ENCODE assay signal across 8 cellular contexts in the genomic region with DNA sequence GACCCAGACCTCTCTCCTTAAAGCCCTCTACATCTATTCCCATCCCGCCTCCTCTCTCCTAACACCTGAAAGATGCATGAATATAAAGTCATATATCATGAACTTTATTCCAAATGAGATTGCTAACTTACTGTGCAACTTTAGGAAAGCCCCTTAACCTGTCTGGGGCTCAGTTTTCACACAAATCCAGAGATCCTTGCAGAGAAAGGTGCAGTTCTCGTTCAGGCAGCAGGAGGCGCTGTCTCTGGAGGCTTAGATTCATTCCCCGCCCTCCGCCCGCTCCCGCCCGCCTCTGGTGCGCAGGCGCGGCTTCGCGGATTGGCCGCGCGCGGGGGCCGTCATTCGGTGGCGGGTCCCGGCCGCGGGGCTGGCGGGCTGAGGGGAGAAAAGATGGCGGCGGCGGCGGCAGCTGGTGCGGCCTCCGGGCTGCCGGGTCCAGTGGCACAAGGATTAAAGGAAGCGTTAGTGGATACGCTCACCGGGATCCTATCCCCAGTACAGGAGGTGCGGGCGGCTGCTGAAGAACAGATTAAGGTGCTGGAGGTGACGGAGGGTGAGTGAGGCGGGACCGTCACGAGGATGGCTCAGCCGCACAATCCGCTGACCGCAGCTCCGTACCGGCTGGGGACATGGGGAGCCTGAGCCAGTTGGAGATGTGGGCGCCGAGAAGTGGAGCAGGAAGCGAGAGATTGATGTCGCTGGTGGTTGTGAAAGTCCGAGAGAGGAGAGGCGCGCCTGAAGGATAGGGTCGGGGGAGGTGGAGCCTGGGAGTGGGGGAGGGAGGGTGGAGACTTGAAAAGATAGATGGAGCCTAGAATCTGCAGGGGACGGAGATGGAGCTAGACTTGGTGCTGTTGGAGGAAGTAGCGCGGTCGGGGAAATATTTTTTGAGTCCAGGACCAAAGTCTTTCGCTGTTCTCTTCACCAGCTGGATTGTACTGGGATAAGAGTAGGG. TPM values are rescaled to one million over a fixed set of nuclear protein-coding genes. Genes with fewer than 3 reads are reported as not detected.
A peak's percentile ranks its signal among the peaks of the same experiment; 100 is the strongest.
DNase-seq lines count a peak whose midpoint lies in the region; ATAC-seq and TF ChIP-seq lines count a peak whose summit lies in the region.

IPO9 (plus strand) TSS at position 338 of the 955 bp plus-strand sequence; CDS start at position 391, 53 bp downstream.

- in situ Hi-C loops in GM23248 (cut with MboI): no loop called here

- peak; percentile 98 for ATAC-seq in naive thymus-derived CD4-positive, alpha-beta T cell
- peak; percentile 95 for ATAC-seq in stimulated activated memory B cell treated with anti-CD40 and anti-IgM and Interleukin-4, amounts not matched to agents 10 μg/mL and 1 μg/mL and 100 μg/mL, for 72 hours

- peak within 1 kb of the TSS; percentile 90 to 100 (median 96) for H3K4me3 Mint-ChIP-seq in naive thymus-derived CD4-positive, alpha-beta T cell
- H3K4me3 Mint-ChIP-seq in stimulated activated memory B cell treated with anti-CD40 and anti-IgM and Interleukin-4, amounts not matched to agents 10 μg/mL and 1 μg/mL and 100 μg/mL, for 72 hours: peak within 1 kb of the TSS; percentile 99

- TF ChIP-seq CTCF in fibroblast of lung (conservative IDR thresholded peaks at IDR 0.05 in 1 of 2, IDR thresholded peaks at IDR 0.05 in 1 of 2; ENCODE audit: low read depth in 1 of 2, low read length in 2 of 2): peak; percentile 69 to 92

- H2AFZ ChIP-seq in GM23248: peak within 1 kb of the TSS; percentile 93
- H2AFZ ChIP-seq in fibroblast of lung (ENCODE audit: low read length): peak within 1 kb of the TSS; percentile 86

- peaks cover 58% of the 10 kb centered on the region for H3K79me2 ChIP-seq in GM23248 (ENCODE audit: insufficient read depth)
- H3K79me2 ChIP-seq in fibroblast of lung (ENCODE audit: control insufficient read depth, insufficient read depth, low read length): peaks cover 46% of the 10 kb centered on the region

- H3K4me2 ChIP-seq in GM23248 (ENCODE audit: unreplicated experiment) (peak within 1 kb of the TSS; percentile 84), fibroblast of lung (ENCODE audit: extremely low read depth, insufficient read depth, low read length) (peak within 1 kb of the TSS; percentile 89)

- H3K36me3 Mint-ChIP-seq in naive thymus-derived CD4-positive, alpha-beta T cell: peaks cover 0 to 2% (median 0%) of the 10 kb centered on the region in 5 donors
- no peaks in the 10 kb centered on the region for H3K36me3 Mint-ChIP-seq in stimulated activated memory B cell treated with anti-CD40 and anti-IgM and Interleukin-4, amounts not matched to agents 10 μg/mL and 1 μg/mL and 100 μg/mL, for 72 hours

- peaks cover 5% of the 10 kb centered on the region; the same call in 1 of the 2 replicates for H3K36me3 ChIP-seq in GM23248 (ENCODE audit: low read depth)
- H3K36me3 ChIP-seq in fibroblast of lung (ENCODE audit: control insufficient read depth, insufficient read depth, low read length): no peaks in the 10 kb centered on the region
- H3K36me3 ChIP-seq in naive thymus-derived CD4-positive, alpha-beta T cell (ENCODE audit: control insufficient read depth in 2 of 3, insufficient read depth in 3 of 3, low read length in 3 of 3): peaks cover 0 to 4% (median 0%) of the 10 kb centered on the region in 3 experiments

- no peaks in the 10 kb centered on the region for H3K9me3 ChIP-seq in GM23248 (ENCODE audit: low read depth)
- H3K9me3 ChIP-seq in fibroblast of lung (ENCODE audit: control insufficient read depth, insufficient read depth, low read depth, low read length): no peaks in the 10 kb centered on the region
- no peaks in the 10 kb centered on the region for H3K9me3 ChIP-seq in naive thymus-derived CD4-positive, alpha-beta T cell (ENCODE audit: control insufficient read depth in 2 of 3, low read length in 3 of 3)

- 2% methylated on average over 23 to 58 of the region's 58 CpGs for WGBS in GM23248 (ENCODE audit: low coverage in 1 of 2, low lambda C conversion rate in 2 of 2, missing lambda C conversion rate in 2 of 2), 2 experiments

- peak within 1 kb of the TSS; percentile 99 for H3K9ac ChIP-seq in GM23248
- H3K9ac ChIP-seq in fibroblast of lung (ENCODE audit: insufficient read depth, low read length): peak within 1 kb of the TSS; percentile 95

- H3K27me3 Mint-ChIP-seq in naive thymus-derived CD4-positive, alpha-beta T cell: no peaks in the 10 kb centered on the region
- no peaks in the 10 kb centered on the region for H3K27me3 Mint-ChIP-seq in stimulated activated memory B cell treated with anti-CD40 and anti-IgM and Interleukin-4, amounts not matched to agents 10 μg/mL and 1 μg/mL and 100 μg/mL, for 72 hours

- H3K27me3 ChIP-seq in GM23248 (replicated peaks; ENCODE audit: insufficient read depth) (no peaks in the 10 kb centered on the region), fibroblast of lung (ENCODE audit: control insufficient read depth, insufficient read depth, low read length) (no peaks in the 10 kb centered on the region)
- no peaks in the 10 kb centered on the region for H3K27me3 ChIP-seq in naive thymus-derived CD4-positive, alpha-beta T cell (ENCODE audit: control insufficient read depth in 2 of 2, insufficient read depth in 2 of 2, low read length in 2 of 2)

- H3K27ac ChIP-seq in GM23248 (peak within 1 kb of the TSS; percentile 93), fibroblast of lung (ENCODE audit: insufficient read depth, low read length) (peak within 1 kb of the TSS; percentile 96)
- peak within 1 kb of the TSS; percentile 93 for H3K27ac ChIP-seq in naive thymus-derived CD4-positive, alpha-beta T cell (ENCODE audit: low read depth, low read length)

- peak; percentile 92 for DNase-seq in EH (ENCODE audit: low read depth)
- DNase-seq in GM23248: peak; percentile 95
- peak; percentile 89 for DNase-seq in LHCN-M2 (ENCODE audit: low read depth)
- peak; percentile 98 for DNase-seq in RPMI8226
- peak; percentile 90 to 94 for DNase-seq in activated T-helper 1 cell treated with anti-CD3 and anti-CD28 coated beads, Interleukin-2, amount 50 U/mL, for 16 hours (ENCODE audit: low read depth in 1 of 2, low spot score in 1 of 2)
- DNase-seq in fibroblast of lung (ENCODE audit: low read depth in 2 of 2): peak; percentile 86 to 93
- peak; percentile 89 to 96 (median 95) for DNase-seq in naive thymus-derived CD4-positive, alpha-beta T cell

- peak within 1 kb of the TSS; percentile 99 for H3K4me3 ChIP-seq in GM23248
- H3K4me3 ChIP-seq in fibroblast of lung (replicated peaks in 1 of 4; ENCODE audit: control extremely low read depth in 1 of 4, insufficient read depth in 1 of 4, low read depth in 3 of 4, low read length in 4 of 4): peak within 1 kb of the TSS; percentile 87 to 99 (median 96)
- peak within 1 kb of the TSS; percentile 97 for H3K4me3 ChIP-seq in naive thymus-derived CD4-positive, alpha-beta T cell (ENCODE audit: low read length)

- peaks cover 38% of the 10 kb centered on the region for H3K4me1 ChIP-seq in GM23248 (ENCODE audit: insufficient read depth)
- no peaks in the 10 kb centered on the region for H3K4me1 ChIP-seq in fibroblast of lung (ENCODE audit: control insufficient read depth, extremely low read depth, insufficient read depth, low read length)
- H3K4me1 ChIP-seq in naive thymus-derived CD4-positive, alpha-beta T cell (ENCODE audit: control insufficient read depth in 2 of 2, insufficient read depth in 2 of 2, low read length in 2 of 2): peaks cover 16 to 19% of the 10 kb centered on the region in 2 donors

- H3K27ac Mint-ChIP-seq in naive thymus-derived CD4-positive, alpha-beta T cell: peak within 1 kb of the TSS; percentile 80 to 97 (median 91)
- peak within 1 kb of the TSS; percentile 97 for H3K27ac Mint-ChIP-seq in stimulated activated memory B cell treated with anti-CD40 and anti-IgM and Interleukin-4, amounts not matched to agents 10 μg/mL and 1 μg/mL and 100 μg/mL, for 72 hours

- intact Hi-C loops in naive thymus-derived CD4-positive, alpha-beta T cell (cut with micrococcal nuclease): loop anchor here (1.0 to 10.0 kb wide), 7 partner anchors 126 to 674 kb away; partner anchors contain the start of genes TIMM17A (in 2 of the 2), ARL8A (in 1 of the 2), CSRP1 (in 1 of the 2) and PPP1R12B (in 1 of the 2)

- no peaks in the 10 kb centered on the region for H3K9me3 Mint-ChIP-seq in naive thymus-derived CD4-positive, alpha-beta T cell
- no peaks in the 10 kb centered on the region for H3K9me3 Mint-ChIP-seq in stimulated activated memory B cell treated with anti-CD40 and anti-IgM and Interleukin-4, amounts not matched to agents 10 μg/mL and 1 μg/mL and 100 μg/mL, for 72 hours

- peaks cover 56% of the 10 kb centered on the region for H3F3A ChIP-seq in GM23248 (ENCODE audit: insufficient read depth)

- no peaks in the 10 kb centered on the region for H4K20me1 ChIP-seq in GM23248 (ENCODE audit: insufficient read depth)
- no peaks in the 10 kb centered on the region for H4K20me1 ChIP-seq in fibroblast of lung (ENCODE audit: control insufficient read depth, extremely low read depth, insufficient read depth, low read length)

- no peaks in the 10 kb centered on the region for H3K9me2 ChIP-seq in GM23248 (ENCODE audit: insufficient read depth)

- POLR2A ChIA-PET in naive thymus-derived CD4-positive, alpha-beta T cell (lab: Charles Lee): interaction anchor here (0.6 to 2.2 kb wide), 4 partner anchors 67 to 267 kb away, joined by 3 to 7 read pairs (median 3); partner anchors contain the start of gene RNPEP

- CTCF ChIA-PET in naive thymus-derived CD4-positive, alpha-beta T cell (lab: Charles Lee): interaction anchor here (0.6 to 1.9 kb wide), 3 partner anchors 9 to 311 kb away, joined by 3 to 5 read pairs (median 3); no protein-coding TSS in a partner anchor

- H3K4me1 Mint-ChIP-seq in naive thymus-derived CD4-positive, alpha-beta T cell: peaks cover 29 to 55% (median 41%) of the 10 kb centered on the region in 7 donors
- H3K4me1 Mint-ChIP-seq in stimulated activated memory B cell treated with anti-CD40 and anti-IgM and Interleukin-4, amounts not matched to agents 10 μg/mL and 1 μg/mL and 100 μg/mL, for 72 hours: peaks cover 44% of the 10 kb centered on the region

RNA-seq across cellular contexts. Expression of gene IPO9, which starts in this region (rescaled TPM):
- total RNA-seq in GM23248 (2014; rRNA removed; shearing (Covaris generic)): 17.6 and 18.3 TPM in 2 replicates
- 52.4 and 53.8 TPM in 2 replicates for polyA plus RNA-seq in GM23248 (2016; fragmentation: Nextera tagmentation; extraction: Ambion mirVana)
- 28.9 and 33.1 TPM in 2 replicates for total RNA-seq in LHCN-M2 (2014; rRNA removed)
- polyA plus RNA-seq in LHCN-M2 (2012): 39.2 TPM
- 19.0 and 28.4 TPM in 2 replicates for total RNA-seq in fibroblast of lung
- 29.2 and 44.5 TPM in 2 replicates for polyA plus RNA-seq in fibroblast of lung
- 31.8 and 46.4 TPM in 2 replicates for polyA plus RNA-seq in fibroblast of lung (2012)
- 54.0 and 56.7 TPM in 2 replicates for polyA minus RNA-seq in fibroblast of lung (ENCODE audit: low replicate concordance)
- 10 to 100 TPM; 28.7 to 55.3 (median 37.9) TPM for total RNA-seq in naive thymus-derived CD4-positive, alpha-beta T cell
- polyA plus RNA-seq in naive thymus-derived CD4-positive, alpha-beta T cell: 10 to 100 TPM; 20.8 to 24.7 TPM

Comparison
In these comparisons a context has a peak if more than half of its experiments do, and no peak if none do; other contexts are left out.
1. Peak in every context shown above with its lines: DNase-seq, ATAC-seq, H3K4me3 ChIP-seq and H3K27ac ChIP-seq.